21 cellular contexts compared by ENCODE assay signal in genomic region chr10:125107166-125107949, GRCh38. TPM values are rescaled to one million over a fixed set of nuclear protein-coding genes. Genes with fewer than 3 reads are reported as not detected.
DNase-seq lines count a peak whose midpoint lies in the region; ATAC-seq and TF ChIP-seq lines count a peak whose summit lies in the region.
"Had no signal": no experiment of that assay in that cellular context is flagged by ENCODE, and none has a peak within 500 bp of the region (broad histone marks: within the 10 kb centered on the region; RNA-seq: fewer than 3 reads in every experiment).

No MANE protein-coding gene starts in this region.

- no peak overlapping the region for H2BK15ac ChIP-seq in neuronal stem cell (ENCODE audit: low read length)

- TSS peak; percentile 2 for BruUV-seq in HCT116 (replicated peaks; lab: Mats Ljungman, UMichigan)

- no peak overlapping the region for H3K18ac ChIP-seq in neuronal stem cell (ENCODE audit: low read length)

- H3K4me1 ChIP-seq in HCT116 (ENCODE audit: control insufficient read depth in 1 of 2, insufficient read depth in 2 of 2, low read length in 2 of 2) (peaks cover 7 to 12% of the 10 kb centered on the region in 2 experiments; a peak in 3 of 4 replicates), neuronal stem cell (ENCODE audit: control insufficient read depth in 2 of 2, insufficient read depth in 1 of 2, low read depth in 1 of 2, low read length in 2 of 2) (peaks cover 0 to 14% of the 10 kb centered on the region in 2 donors), stomach smooth muscle (ENCODE audit: control insufficient read depth, insufficient read depth, low read length) (peaks cover 47% of the 10 kb centered on the region)
- H3K4me1 ChIP-seq: Caco-2 had no signal

- H3K27me3 ChIP-seq in HCT116 (ENCODE audit: insufficient read depth, low read length), result no peaks in the 10 kb centered on the region
- H3K27me3 ChIP-seq in neuronal stem cell (ENCODE audit: control insufficient read depth in 3 of 3, insufficient read depth in 3 of 3, low read depth in 1 of 3, low read length in 3 of 3), result no peaks in the 10 kb centered on the region
- H3K27me3 ChIP-seq in stomach smooth muscle (ENCODE audit: control insufficient read depth in 1 of 2, insufficient read depth in 2 of 2, low read length in 2 of 2), result no peaks in the 10 kb centered on the region

- H3K4me2 ChIP-seq in HCT116 (ENCODE audit: low read length), result no peak overlapping the region
- no peak overlapping the region for H3K4me2 ChIP-seq in neuronal stem cell (ENCODE audit: insufficient read depth, low read length, poor library complexity, severe bottlenecking)
- H3K4me2 ChIP-seq: KMS-11, SK-N-SH had no signal

- H4K20me1 ChIP-seq in HCT116 (ENCODE audit: insufficient read depth), result peaks cover 17% of the 10 kb centered on the region; the same call in 1 of the 2 replicates

- no peak overlapping the region for H3K23ac ChIP-seq in neuronal stem cell (ENCODE audit: low read depth, low read length, poor library complexity)

- H3K4me3 ChIP-seq in HCT116 (replicated peaks in 1 of 2; ENCODE audit: low read depth in 1 of 2, low read length in 2 of 2) (no peak overlapping the region), fibroblast of pulmonary artery (replicated peaks; ENCODE audit: low read depth, low read length) (no peak overlapping the region), neuronal stem cell (ENCODE audit: low read length in 2 of 2) (no peak overlapping the region), stomach smooth muscle (ENCODE audit: low read length in 2 of 2) (no peak overlapping the region)

- H4K8ac ChIP-seq in neuronal stem cell (ENCODE audit: low read depth, low read length), result no peak overlapping the region

- CTCF ChIA-PET in HCT116 (lab: Charles Lee), result no interaction called here

- intact Hi-C loops in HCT116 (cut with micrococcal nuclease), result no loop called here

- H3K79me2 ChIP-seq in HCT116 (ENCODE audit: insufficient read depth, low read length), result peaks cover 94% of the 10 kb centered on the region

- TF ChIP-seq CTCF in HCT116 (IDR thresholded peaks at IDR 0.05 in 2 of 3, conservative IDR thresholded peaks at IDR 0.05 in 1 of 3; ENCODE audit: borderline replicate concordance in 1 of 3, insufficient read depth in 1 of 3, low read depth in 2 of 3, low read length in 2 of 3) (no peak), fibroblast of pulmonary artery (IDR thresholded peaks at IDR 0.05; ENCODE audit: low read length, missing control alignments) (no peak)

- no peak overlapping the region for H2BK120ac ChIP-seq in neuronal stem cell (ENCODE audit: low read depth, low read length)

- H3K4ac ChIP-seq in neuronal stem cell (ENCODE audit: low read length), result no peak overlapping the region

- DNase-seq in HCT116 (ENCODE audit: low read depth, low spot score) (no peak), fibroblast of pulmonary artery (ENCODE audit: low read depth) (peak; percentile 38), neuronal stem cell (ENCODE audit: low spot score) (no peak), DMS53 treated with DMSO at 0.1 percent for 48 hours (lab: John Stamatoyannopoulos, UW; ENCODE audit: unreplicated experiment) (no peak)
- DNase-seq: CD4-positive, alpha-beta T cell; IMR-90; MV-4-11; NCI-H1105 treated with DMSO at 0.1 percent for 48 hours; NCI-H2081; NCI-H2171; NCI-H345; NCI-H524; NCI-H774; NK-92 treated with Interleukin-12 subunit alpha and Interleukin-12 subunit beta, amount 100 ng/mL, for 24 hours; SIG-M5; SK-N-SH had no signal

- peaks cover 15% of the 10 kb centered on the region for H3K79me1 ChIP-seq in neuronal stem cell (ENCODE audit: low read depth, low read length)

- H3K9me2 ChIP-seq in HCT116 (ENCODE audit: insufficient read depth), result no peaks in the 10 kb centered on the region
- H3K9me2 ChIP-seq: SK-N-SH had no signal

- no CpG with 5 or more reads among the region's 10 CpGs for WGBS in neuronal stem cell (ENCODE audit: extremely low coverage in 2 of 2, insufficient read length in 2 of 2, insufficient replicate concordance in 1 of 2), 2 donors

- no peak overlapping the region for H2BK5ac ChIP-seq in neuronal stem cell (ENCODE audit: low read length)

- POLR2A ChIA-PET in HCT116 (lab: Charles Lee), result no interaction called here

- H2AFZ ChIP-seq in HCT116 (ENCODE audit: low read depth, low read length, poor library complexity, severe bottlenecking) (no peak overlapping the region), neuronal stem cell (ENCODE audit: low read length) (no peak overlapping the region)

- H2BK12ac ChIP-seq in neuronal stem cell (ENCODE audit: low read length), result no peak overlapping the region

- H3K27ac ChIP-seq in HCT116 (ENCODE audit: low read depth, low read length) (no peak overlapping the region), neuronal stem cell (replicated peaks; ENCODE audit: low read length) (no peak overlapping the region), stomach smooth muscle (ENCODE audit: low read length) (peak overlapping the region; percentile 37)
- H3K27ac ChIP-seq: KMS-11 had no signal

- no peak overlapping the region for H3K14ac ChIP-seq in neuronal stem cell (ENCODE audit: low read length)

- H3K9ac ChIP-seq in HCT116 (ENCODE audit: low read length) (no peak overlapping the region), neuronal stem cell (ENCODE audit: low read depth, low read length, poor library complexity) (peak overlapping the region; percentile 64), stomach smooth muscle (ENCODE audit: low read length in 2 of 2) (no peak overlapping the region)
- H3K9ac ChIP-seq: KMS-11, SK-N-SH had no signal

- H3K36me3 ChIP-seq in HCT116 (ENCODE audit: control insufficient read depth in 1 of 2, insufficient read depth in 2 of 2, low read length in 2 of 2), result peaks cover 2 to 29% of the 10 kb centered on the region in 2 experiments
- peaks cover 17 to 83% of the 10 kb centered on the region in 2 donors for H3K36me3 ChIP-seq in neuronal stem cell (replicated peaks in 1 of 2; ENCODE audit: control insufficient read depth in 2 of 2, insufficient read depth in 2 of 2, low read length in 2 of 2)
- H3K36me3 ChIP-seq in stomach smooth muscle (ENCODE audit: control insufficient read depth in 2 of 2, insufficient read depth in 2 of 2, low read length in 2 of 2), result peaks cover 19 to 32% of the 10 kb centered on the region in 2 donors

- no peak for TF ChIP-seq POLR2A in HCT116 (IDR thresholded peaks at IDR 0.05; ENCODE audit: borderline replicate concordance, extremely low read depth, insufficient read depth, insufficient read length)

- ATAC-seq in HCT116 (no peak), GM18868 (IDR thresholded peaks at IDR 0.05; ENCODE audit: unreplicated experiment) (no peak), HG03460 (IDR thresholded peaks at IDR 0.05; ENCODE audit: unreplicated experiment) (no peak)

- RAD21 ChIA-PET in HCT116 (lab: Charles Lee; ENCODE audit: low non-redundant PET in 1 of 2, low total read pairs in 2 of 2, uncharacterized antibody in 2 of 2, unreplicated experiment in 2 of 2), result no interaction called here

- H3K9me3 ChIP-seq in HCT116 (ENCODE audit: control insufficient read depth in 1 of 2, insufficient read depth in 1 of 2, low read depth in 1 of 2, low read length in 2 of 2), result no peaks in the 10 kb centered on the region
- H3K9me3 ChIP-seq in neuronal stem cell (replicated peaks in 1 of 2; ENCODE audit: control insufficient read depth in 2 of 2, insufficient read depth in 1 of 2, low read depth in 1 of 2, low read length in 2 of 2), result peaks cover 10 to 31% of the 10 kb centered on the region in 2 donors
- peaks cover 0 to 6% of the 10 kb centered on the region in 2 donors for H3K9me3 ChIP-seq in stomach smooth muscle (ENCODE audit: control insufficient read depth in 2 of 2, low read length in 2 of 2)
- H3K9me3 ChIP-seq: Caco-2, SK-N-SH had no signal

- TF ChIP-seq RAD21 in HCT116 (IDR thresholded peaks at IDR 0.05; ENCODE audit: low read depth), result no peak

- no peak overlapping the region for H2AK5ac ChIP-seq in neuronal stem cell (ENCODE audit: low read depth, low read length)

- H4K91ac ChIP-seq in neuronal stem cell (ENCODE audit: low read depth, low read length, poor library complexity), result no peak overlapping the region

TF ChIP-seq in HCT116, 20 proteins besides CTCF, POLR2A, EP300 and RAD21 (continues in another document):
- TF ChIP-seq MAX (IDR thresholded peaks at IDR 0.05) (no peak), JUND (IDR thresholded peaks at IDR 0.05) (no peak), SP1 (IDR thresholded peaks at IDR 0.05; ENCODE audit: low read depth) (no peak), EZH2phosphoT487 (IDR thresholded peaks at IDR 0.05; ENCODE audit: borderline replicate concordance) (no peak), ZNF274 (IDR thresholded peaks at IDR 0.05; ENCODE audit: low read depth, low read length) (no peak), ZFX (IDR thresholded peaks at IDR 0.05) (no peak), CBX3 (IDR thresholded peaks at IDR 0.05; ENCODE audit: low read depth) (no peak), YY1 (IDR thresholded peaks at IDR 0.05; ENCODE audit: extremely low read depth, insufficient replicate concordance, low read depth, low read length) (no peak), FOSL1 (IDR thresholded peaks at IDR 0.05; ENCODE audit: low read depth) (no peak), EGR1 (IDR thresholded peaks at IDR 0.05; ENCODE audit: low read depth) (no peak), EZH2 (IDR thresholded peaks at IDR 0.05) (no peak)
- TF ChIP-seq, protein P1, sequence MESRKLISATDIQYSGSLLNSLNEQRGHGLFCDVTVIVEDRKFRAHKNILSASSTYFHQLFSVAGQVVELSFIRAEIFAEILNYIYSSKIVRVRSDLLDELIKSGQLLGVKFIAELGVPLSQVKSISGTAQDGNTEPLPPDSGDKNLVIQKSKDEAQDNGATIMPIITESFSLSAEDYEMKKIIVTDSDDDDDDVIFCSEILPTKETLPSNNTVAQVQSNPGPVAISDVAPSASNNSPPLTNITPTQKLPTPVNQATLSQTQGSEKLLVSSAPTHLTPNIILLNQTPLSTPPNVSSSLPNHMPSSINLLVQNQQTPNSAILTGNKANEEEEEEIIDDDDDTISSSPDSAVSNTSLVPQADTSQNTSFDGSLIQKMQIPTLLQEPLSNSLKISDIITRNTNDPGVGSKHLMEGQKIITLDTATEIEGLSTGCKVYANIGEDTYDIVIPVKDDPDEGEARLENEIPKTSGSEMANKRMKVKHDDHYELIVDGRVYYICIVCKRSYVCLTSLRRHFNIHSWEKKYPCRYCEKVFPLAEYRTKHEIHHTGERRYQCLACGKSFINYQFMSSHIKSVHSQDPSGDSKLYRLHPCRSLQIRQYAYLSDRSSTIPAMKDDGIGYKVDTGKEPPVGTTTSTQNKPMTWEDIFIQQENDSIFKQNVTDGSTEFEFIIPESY (IDR thresholded peaks at IDR 0.05; ENCODE audit: extremely low read depth, insufficient replicate concordance, low read length), result no peak

RNA-seq across cellular contexts. Expression of gene CTBP2, which starts 53.0 kb away (rescaled TPM):
- 144 TPM for total RNA-seq in HCT116 (2021; ENCODE audit: unreplicated experiment)
- 136 and 187 TPM in 2 replicates for polyA plus RNA-seq in HCT116 (2012)
- 55.2 TPM for polyA plus RNA-seq in neuronal stem cell (2013, experiment 1 of 2)
- polyA plus RNA-seq in neuronal stem cell (2013, experiment 2 of 2), result 52.9 TPM
